7 cellular contexts compared by ENCODE assay signal in genomic region chr2:200454839-200455801, GRCh38. TPM values are rescaled to one million over a fixed set of nuclear protein-coding genes. Genes with fewer than 3 reads are reported as not detected.
DNase-seq lines count a peak whose midpoint lies in the region; ATAC-seq and FAIRE-seq lines count a peak whose summit lies in the region.

No MANE protein-coding gene starts in this region.

- FAIRE-seq in RCC 7860 (lab: Jason Lieb, UNC), result peak; percentile 96

- ATAC-seq in GM18907 (IDR thresholded peaks at IDR 0.05; ENCODE audit: unreplicated experiment) (peak; percentile 73), HG02623 (IDR thresholded peaks at IDR 0.05; ENCODE audit: unreplicated experiment) (peak; percentile 64), left lobe of liver (peak; percentile 82)

- DNase-seq in RCC 7860 (ENCODE audit: low spot score) (peak; percentile 96), left lobe of liver (ENCODE audit: low spot score) (no peak), UCSD-AML1 (lab: John Stamatoyannopoulos, UW; ENCODE audit: unreplicated experiment) (no peak), NCI-H1417 treated with DMSO at 0.1 percent for 48 hours (lab: John Stamatoyannopoulos, UW) (no peak)
- no peak for DNase-seq in effector CD4-positive, alpha-beta T cell

RNA-seq across cellular contexts. Expression of gene KCTD18, which starts 54.7 kb away (rescaled TPM):
- total RNA-seq in left lobe of liver, result 8.9 TPM
